ENCODE assay signal across 9 cellular contexts in genomic region chr5:56481998-56482698, GRCh38.
A peak's percentile ranks its signal among the peaks of the same experiment; 100 is the strongest.
DNase-seq lines count a peak whose midpoint lies in the region; ATAC-seq and TF ChIP-seq lines count a peak whose summit lies in the region.
"Had no signal": no experiment of that assay in that cellular context is flagged by ENCODE, and none has a peak within 500 bp of the region (broad histone marks: within the 10 kb centered on the region; RNA-seq: fewer than 3 reads in every experiment).

No MANE protein-coding gene starts in this region.

- intact Hi-C loops in heart left ventricle (cut with DNase I) (loop anchor here in 8 of 10 donors (2.0 to 10.0 kb wide), 9 partner anchors 105 to 353 kb away; partner anchors contain the start of gene MAP3K1 (in 5 of the 8)), left cardiac atrium (cut with DNase I) (no loop called here), uterus (cut with DNase I; ENCODE audit: low total_unique reads) (no loop called here)

- peak overlapping the region; percentile 75 for H3K4me3 Mint-ChIP-seq in mesothelial cell of epicardium

- no peak for TF ChIP-seq POLR2A in heart left ventricle (IDR thresholded peaks at IDR 0.05)
- TF ChIP-seq POLR2A in uterus (IDR thresholded peaks at IDR 0.05), result no peak

- peak overlapping the region; percentile 88 to 98 (median 94) for H3K27ac ChIP-seq in heart left ventricle
- peak overlapping the region; percentile 97 for H3K27ac ChIP-seq in uterus
- H3K27ac ChIP-seq: cardiac muscle cell had no signal

- peak overlapping the region; percentile 96 for H3K27ac Mint-ChIP-seq in mesothelial cell of epicardium

- no peaks in the 10 kb centered on the region for H3K36me3 ChIP-seq in heart left ventricle
- no peaks in the 10 kb centered on the region for H3K36me3 ChIP-seq in uterus
- H3K36me3 ChIP-seq: cardiac muscle cell had no signal

- H3K9me3 ChIP-seq in heart left ventricle (no peaks in the 10 kb centered on the region), uterus (no peaks in the 10 kb centered on the region)

- WGBS in heart left ventricle, 4 donors, result 34 to 55% (median 51%) methylated on average over 7 of the region's 7 CpGs

- no peaks in the 10 kb centered on the region for H3K36me3 Mint-ChIP-seq in mesothelial cell of epicardium

- H3K27me3 ChIP-seq in heart left ventricle, result no peaks in the 10 kb centered on the region
- no peaks in the 10 kb centered on the region for H3K27me3 ChIP-seq in uterus
- H3K27me3 ChIP-seq: cardiac muscle cell had no signal

- no peak for TF ChIP-seq CTCF in heart left ventricle (IDR thresholded peaks at IDR 0.05)
- no peak for TF ChIP-seq CTCF in mesothelial cell of epicardium (IDR thresholded peaks at IDR 0.05; ENCODE audit: unreplicated experiment)
- peak in 1 of 4 experiments; percentile 3 for TF ChIP-seq CTCF in uterus (IDR thresholded peaks at IDR 0.05)

- peaks cover 37% of the 10 kb centered on the region for H3K4me1 Mint-ChIP-seq in mesothelial cell of epicardium

- no peaks in the 10 kb centered on the region for H3K27me3 Mint-ChIP-seq in mesothelial cell of epicardium (ENCODE audit: low read depth)

- no peak for DNase-seq in heart left ventricle
- no peak for DNase-seq in left cardiac atrium
- peak; percentile 9 for DNase-seq in astrocyte of the hippocampus (ENCODE audit: low read depth, low spot score)
- DNase-seq in mesothelial cell of epicardium (ENCODE audit: low spot score in 2 of 2, unreplicated experiment in 2 of 2), result no peak
- no peak for DNase-seq in uterus
- no peak for DNase-seq in NCI-H510A treated with DMSO at 0.1 percent for 48 hours (lab: John Stamatoyannopoulos, UW)
- no peak for DNase-seq in cortex of kidney (lab: John Stamatoyannopoulos, UW)
- DNase-seq in H4 (ENCODE audit: low spot score), result no peak

- H3K4me3 ChIP-seq in heart left ventricle (peak overlapping the region in 10 of 12 donors; percentile 51 to 79 (median 68)), uterus (peak overlapping the region; percentile 65 to 69)

- H3K4me1 ChIP-seq in heart left ventricle (peaks cover 4 to 42% (median 22%) of the 10 kb centered on the region in 12 donors), uterus (peaks cover 0 to 7% of the 10 kb centered on the region in 2 donors)

- peaks cover 12% of the 10 kb centered on the region for H3K9me3 Mint-ChIP-seq in mesothelial cell of epicardium

- ATAC-seq in heart left ventricle (no peak), left cardiac atrium (no peak)

Comparison
In these comparisons a context has a peak if more than half of its experiments do, and no peak if none do; other contexts are left out.
1. intact Hi-C loops: an anchor here in heart left ventricle (2.0 to 10.0 kb wide); none called in left cardiac atrium and uterus.